9 cellular contexts compared by ENCODE assay signal in the genomic region with DNA sequence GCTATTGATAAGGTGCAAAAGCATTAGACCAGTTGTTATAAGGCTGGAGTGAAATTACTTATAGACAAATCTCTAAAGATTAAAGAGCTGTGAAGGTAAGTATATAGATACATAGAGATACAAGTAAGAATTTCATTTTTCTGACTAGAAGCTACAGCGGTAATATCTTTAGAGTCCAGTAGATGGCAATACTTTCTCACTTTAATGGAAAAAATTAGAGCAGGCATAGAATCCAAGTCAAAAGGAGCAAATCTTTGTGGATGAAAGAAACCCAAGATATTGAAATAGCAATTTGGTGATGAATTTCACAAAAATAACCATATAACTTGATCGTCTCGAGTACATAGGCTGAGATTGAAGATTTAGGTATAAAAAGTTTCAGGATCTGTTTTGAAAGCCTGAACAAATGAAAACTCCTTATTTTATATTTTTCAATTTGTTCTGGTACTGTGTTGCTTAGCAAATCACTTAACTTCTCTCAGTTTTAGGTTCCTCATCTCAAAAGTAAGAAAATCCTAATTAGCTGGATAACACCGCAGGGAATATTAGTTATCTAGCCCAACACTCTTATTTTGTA.
DNase-seq lines count a peak whose midpoint lies in the region; ATAC-seq and TF ChIP-seq lines count a peak whose summit lies in the region.
"Had no signal": no experiment of that assay in that cellular context is flagged by ENCODE, and none has a peak within 500 bp of the region (broad histone marks: within the 10 kb centered on the region; RNA-seq: fewer than 3 reads in every experiment).

No MANE protein-coding gene starts in this region.

- H3K79me2 ChIP-seq in MM.1S (ENCODE audit: low read length): no peaks in the 10 kb centered on the region

- peak; percentile 65 for TF ChIP-seq CTCF in MM.1S (IDR thresholded peaks at IDR 0.05; ENCODE audit: low read length)
- TF ChIP-seq CTCF in foreskin fibroblast (IDR thresholded peaks at IDR 0.05; ENCODE audit: low read depth, low read length): peak; percentile 33

- H3K27me3 ChIP-seq in MM.1S (replicated peaks; ENCODE audit: insufficient read depth, low read length): no peaks in the 10 kb centered on the region

- H4K20me1 ChIP-seq in MM.1S (ENCODE audit: insufficient read depth, low read length): no peaks in the 10 kb centered on the region

- ATAC-seq in SK-N-SH treated with all-trans-retinoic acid at 6 μM for 48 hours: peak; percentile 62
- ATAC-seq in GM21423 (IDR thresholded peaks at IDR 0.05; ENCODE audit: unreplicated experiment): no peak

- no peaks in the 10 kb centered on the region for H3K36me3 ChIP-seq in MM.1S (replicated peaks; ENCODE audit: insufficient read depth, low read length)

- H3K27ac ChIP-seq in MM.1S (ENCODE audit: low read length): no peak overlapping the region

- no peaks in the 10 kb centered on the region for H3K9me2 ChIP-seq in MM.1S (replicated peaks; ENCODE audit: insufficient read depth, low read length)

- H2AFZ ChIP-seq in MM.1S (ENCODE audit: low read length): no peak overlapping the region

- H3F3A ChIP-seq in MM.1S (ENCODE audit: insufficient read depth, low read length): no peaks in the 10 kb centered on the region

- no peaks in the 10 kb centered on the region for H3K4me1 ChIP-seq in MM.1S (ENCODE audit: low read length)

- H3K4me3 ChIP-seq in MM.1S (ENCODE audit: low read length) (no peak overlapping the region), foreskin fibroblast (ENCODE audit: low read depth in 1 of 2, low read length in 2 of 2) (no peak overlapping the region)

- no peaks in the 10 kb centered on the region for H3K9me3 ChIP-seq in MM.1S (replicated peaks; ENCODE audit: insufficient read depth, low read length)

- H3K9ac ChIP-seq in MM.1S (ENCODE audit: low read length): no peak overlapping the region

- DNase-seq in GF-D8 (lab: John Stamatoyannopoulos, UW) (peak; percentile 17), MM.1S (peak; percentile 66), foreskin fibroblast (peak; percentile 16 to 66), renal cortical epithelial cell (ENCODE audit: low read depth) (peak; percentile 47), HK-2 (ENCODE audit: unreplicated experiment) (no peak), COLO668 (lab: John Stamatoyannopoulos, UW; ENCODE audit: unreplicated experiment) (no peak)
- DNase-seq: activated B cell treated with CpG ODN at 0.5 μM for 24 hours had no signal

- no peak overlapping the region for H3K4me2 ChIP-seq in MM.1S (ENCODE audit: low read depth, low read length)

TF ChIP-seq in SK-N-SH treated with all-trans-retinoic acid at 6 μM for 48 hours, 23 proteins besides CTCF, POLR2A, EP300 and RAD21:
- TF ChIP-seq ZFP3 (CRISPR knock-in tag; IDR thresholded peaks at IDR 0.05) (no peak), ZC3H10 (CRISPR knock-in tag; IDR thresholded peaks at IDR 0.05) (no peak), ESRRG (CRISPR knock-in tag; IDR thresholded peaks at IDR 0.05) (no peak), BACH2 (CRISPR knock-in tag; IDR thresholded peaks at IDR 0.05; ENCODE audit: borderline replicate concordance) (no peak), GLIS3 (CRISPR knock-in tag; IDR thresholded peaks at IDR 0.05) (no peak), ISL1 (CRISPR knock-in tag; IDR thresholded peaks at IDR 0.05) (no peak), CSDC2 (CRISPR knock-in tag; IDR thresholded peaks at IDR 0.05) (no peak), TOX (CRISPR knock-in tag; IDR thresholded peaks at IDR 0.05; ENCODE audit: borderline replicate concordance) (no peak), OSR1 (CRISPR knock-in tag; IDR thresholded peaks at IDR 0.05) (no peak), ARNTL (CRISPR knock-in tag; IDR thresholded peaks at IDR 0.05; ENCODE audit: borderline replicate concordance, low read depth) (no peak), ZFP30 (CRISPR knock-in tag; IDR thresholded peaks at IDR 0.05) (no peak), ZNF70 (CRISPR knock-in tag; IDR thresholded peaks at IDR 0.05) (no peak), SNAI2 (CRISPR knock-in tag; IDR thresholded peaks at IDR 0.05) (no peak), RARB (CRISPR knock-in tag; IDR thresholded peaks at IDR 0.05) (no peak), ZNF8 (CRISPR knock-in tag; IDR thresholded peaks at IDR 0.05) (no peak)
- TF ChIP-seq, protein P1, sequence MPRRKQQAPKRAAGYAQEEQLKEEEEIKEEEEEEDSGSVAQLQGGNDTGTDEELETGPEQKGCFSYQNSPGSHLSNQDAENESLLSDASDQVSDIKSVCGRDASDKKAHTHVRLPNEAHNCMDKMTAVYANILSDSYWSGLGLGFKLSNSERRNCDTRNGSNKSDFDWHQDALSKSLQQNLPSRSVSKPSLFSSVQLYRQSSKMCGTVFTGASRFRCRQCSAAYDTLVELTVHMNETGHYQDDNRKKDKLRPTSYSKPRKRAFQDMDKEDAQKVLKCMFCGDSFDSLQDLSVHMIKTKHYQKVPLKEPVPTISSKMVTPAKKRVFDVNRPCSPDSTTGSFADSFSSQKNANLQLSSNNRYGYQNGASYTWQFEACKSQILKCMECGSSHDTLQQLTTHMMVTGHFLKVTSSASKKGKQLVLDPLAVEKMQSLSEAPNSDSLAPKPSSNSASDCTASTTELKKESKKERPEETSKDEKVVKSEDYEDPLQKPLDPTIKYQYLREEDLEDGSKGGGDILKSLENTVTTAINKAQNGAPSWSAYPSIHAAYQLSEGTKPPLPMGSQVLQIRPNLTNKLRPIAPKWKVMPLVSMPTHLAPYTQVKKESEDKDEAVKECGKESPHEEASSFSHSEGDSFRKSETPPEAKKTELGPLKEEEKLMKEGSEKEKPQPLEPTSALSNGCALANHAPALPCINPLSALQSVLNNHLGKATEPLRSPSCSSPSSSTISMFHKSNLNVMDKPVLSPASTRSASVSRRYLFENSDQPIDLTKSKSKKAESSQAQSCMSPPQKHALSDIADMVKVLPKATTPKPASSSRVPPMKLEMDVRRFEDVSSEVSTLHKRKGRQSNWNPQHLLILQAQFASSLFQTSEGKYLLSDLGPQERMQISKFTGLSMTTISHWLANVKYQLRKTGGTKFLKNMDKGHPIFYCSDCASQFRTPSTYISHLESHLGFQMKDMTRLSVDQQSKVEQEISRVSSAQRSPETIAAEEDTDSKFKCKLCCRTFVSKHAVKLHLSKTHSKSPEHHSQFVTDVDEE (CRISPR knock-in tag; IDR thresholded peaks at IDR 0.05): no peak
- TF ChIP-seq, protein P2, sequence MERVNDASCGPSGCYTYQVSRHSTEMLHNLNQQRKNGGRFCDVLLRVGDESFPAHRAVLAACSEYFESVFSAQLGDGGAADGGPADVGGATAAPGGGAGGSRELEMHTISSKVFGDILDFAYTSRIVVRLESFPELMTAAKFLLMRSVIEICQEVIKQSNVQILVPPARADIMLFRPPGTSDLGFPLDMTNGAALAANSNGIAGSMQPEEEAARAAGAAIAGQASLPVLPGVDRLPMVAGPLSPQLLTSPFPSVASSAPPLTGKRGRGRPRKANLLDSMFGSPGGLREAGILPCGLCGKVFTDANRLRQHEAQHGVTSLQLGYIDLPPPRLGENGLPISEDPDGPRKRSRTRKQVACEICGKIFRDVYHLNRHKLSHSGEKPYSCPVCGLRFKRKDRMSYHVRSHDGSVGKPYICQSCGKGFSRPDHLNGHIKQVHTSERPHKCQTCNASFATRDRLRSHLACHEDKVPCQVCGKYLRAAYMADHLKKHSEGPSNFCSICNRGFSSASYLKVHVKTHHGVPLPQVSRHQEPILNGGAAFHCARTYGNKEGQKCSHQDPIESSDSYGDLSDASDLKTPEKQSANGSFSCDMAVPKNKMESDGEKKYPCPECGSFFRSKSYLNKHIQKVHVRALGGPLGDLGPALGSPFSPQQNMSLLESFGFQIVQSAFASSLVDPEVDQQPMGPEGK (CRISPR knock-in tag; IDR thresholded peaks at IDR 0.05; ENCODE audit: borderline replicate concordance): no peak
- TF ChIP-seq, protein P3, sequence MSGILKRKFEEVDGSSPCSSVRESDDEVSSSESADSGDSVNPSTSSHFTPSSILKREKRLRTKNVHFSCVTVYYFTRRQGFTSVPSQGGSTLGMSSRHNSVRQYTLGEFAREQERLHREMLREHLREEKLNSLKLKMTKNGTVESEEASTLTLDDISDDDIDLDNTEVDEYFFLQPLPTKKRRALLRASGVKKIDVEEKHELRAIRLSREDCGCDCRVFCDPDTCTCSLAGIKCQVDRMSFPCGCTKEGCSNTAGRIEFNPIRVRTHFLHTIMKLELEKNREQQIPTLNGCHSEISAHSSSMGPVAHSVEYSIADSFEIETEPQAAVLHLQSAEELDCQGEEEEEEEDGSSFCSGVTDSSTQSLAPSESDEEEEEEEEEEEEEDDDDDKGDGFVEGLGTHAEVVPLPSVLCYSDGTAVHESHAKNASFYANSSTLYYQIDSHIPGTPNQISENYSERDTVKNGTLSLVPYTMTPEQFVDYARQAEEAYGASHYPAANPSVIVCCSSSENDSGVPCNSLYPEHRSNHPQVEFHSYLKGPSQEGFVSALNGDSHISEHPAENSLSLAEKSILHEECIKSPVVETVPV (CRISPR knock-in tag; IDR thresholded peaks at IDR 0.05): no peak
- TF ChIP-seq, protein P4, sequence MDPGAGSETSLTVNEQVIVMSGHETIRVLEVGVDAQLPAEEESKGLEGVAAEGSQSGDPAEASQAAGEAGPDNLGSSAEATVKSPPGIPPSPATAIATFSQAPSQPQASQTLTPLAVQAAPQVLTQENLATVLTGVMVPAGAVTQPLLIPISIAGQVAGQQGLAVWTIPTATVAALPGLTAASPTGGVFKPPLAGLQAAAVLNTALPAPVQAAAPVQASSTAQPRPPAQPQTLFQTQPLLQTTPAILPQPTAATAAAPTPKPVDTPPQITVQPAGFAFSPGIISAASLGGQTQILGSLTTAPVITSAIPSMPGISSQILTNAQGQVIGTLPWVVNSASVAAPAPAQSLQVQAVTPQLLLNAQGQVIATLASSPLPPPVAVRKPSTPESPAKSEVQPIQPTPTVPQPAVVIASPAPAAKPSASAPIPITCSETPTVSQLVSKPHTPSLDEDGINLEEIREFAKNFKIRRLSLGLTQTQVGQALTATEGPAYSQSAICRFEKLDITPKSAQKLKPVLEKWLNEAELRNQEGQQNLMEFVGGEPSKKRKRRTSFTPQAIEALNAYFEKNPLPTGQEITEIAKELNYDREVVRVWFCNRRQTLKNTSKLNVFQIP (CRISPR knock-in tag; IDR thresholded peaks at IDR 0.05; ENCODE audit: borderline replicate concordance, low read depth): no peak

Comparison
In these comparisons a context has a peak if more than half of its experiments do, and no peak if none do; other contexts are left out.
1. DNase-seq: peak in GF-D8 (single experiment), MM.1S (single experiment), foreskin fibroblast (2 of 2) and renal cortical epithelial cell (single experiment); none in HK-2 (single experiment) and COLO668 (single experiment).